1 cellular context compared by ENCODE assay signal in genomic region chr2:239814136-239814916, GRCh38.
TF ChIP-seq lines count a peak whose summit lies in the region.

No MANE protein-coding gene starts in this region.

TF ChIP-seq in HepG2, 621 proteins besides CTCF, POLR2A, EP300 and RAD21 (continued from another document):
- TF ChIP-seq TFAP4 (IDR thresholded peaks at IDR 0.05; ENCODE audit: borderline replicate concordance, low read depth) (no peak), ZNF280D (CRISPR knock-in tag; IDR thresholded peaks at IDR 0.05) (no peak), PRDM4 (CRISPR knock-in tag; IDR thresholded peaks at IDR 0.05; ENCODE audit: borderline replicate concordance) (no peak), SP1 (IDR thresholded peaks at IDR 0.05) (no peak), SP1 (CRISPR knock-in tag; IDR thresholded peaks at IDR 0.05) (no peak), ATAD3A (CRISPR knock-in tag; IDR thresholded peaks at IDR 0.05) (no peak), HNRNPL (IDR thresholded peaks at IDR 0.05; ENCODE audit: low read depth, low read length) (no peak), BHLHE40 (IDR thresholded peaks at IDR 0.05; ENCODE audit: low read length) (no peak), ZNF564 (CRISPR knock-in tag; IDR thresholded peaks at IDR 0.05) (no peak)
